Comparison of ENCODE assay signal across 18 cellular contexts in genomic region chr18:72799106-72799505, GRCh38.
DNase-seq lines count a peak whose midpoint lies in the region; TF ChIP-seq lines count a peak whose summit lies in the region.
"Had no signal": no experiment of that assay in that cellular context is flagged by ENCODE, and none has a peak within 500 bp of the region (broad histone marks: within the 10 kb centered on the region; RNA-seq: fewer than 3 reads in every experiment).

No MANE protein-coding gene starts in this region.

- TF ChIP-seq CTCF in brain microvascular endothelial cell (IDR thresholded peaks at IDR 0.05; ENCODE audit: low read depth, low read length, missing control alignments) (no peak), foreskin fibroblast (IDR thresholded peaks at IDR 0.05; ENCODE audit: low read depth, low read length) (no peak)

- no peaks in the 10 kb centered on the region for H3K27me3 ChIP-seq in brain microvascular endothelial cell (replicated peaks)

- H3K36me3 ChIP-seq in brain microvascular endothelial cell (replicated peaks), result no peaks in the 10 kb centered on the region

- DNase-seq in Ammon's horn (ENCODE audit: low spot score) (peak; percentile 46), HT1080 (ENCODE audit: low read depth) (peak; percentile 45), brain microvascular endothelial cell (peak; percentile 6), foreskin fibroblast (peak; percentile 37 to 45), EL (no peak), foreskin melanocyte (no peak), ACHN (no peak)
- DNase-seq: C1 segment of cervical spinal cord; Calu3; CD8-positive, alpha-beta memory T cell; H7; NCI-H1694; NCI-H2081; NCI-H2171 treated with DMSO at 0.1 percent for 48 hours; NCI-H446; NCI-H526; SHP77 had no signal

- in situ Hi-C loops in brain microvascular endothelial cell (cut with HindIII; ENCODE audit: low pct_ligation_motif_present, low sequenced_read_pairs), result no loop called here
- in situ Hi-C loops in ACHN (cut with HindIII; ENCODE audit: low pct_ligation_motif_present, low pct_unique_long_range_greater_than_20kb, low sequenced_read_pairs), result no loop called here

- no peak overlapping the region for H3K27ac ChIP-seq in brain microvascular endothelial cell
- H3K27ac ChIP-seq: HL-60 had no signal

- H3K4me3 ChIP-seq in brain microvascular endothelial cell (ENCODE audit: low read depth, low read length), result no peak overlapping the region
- no peak overlapping the region for H3K4me3 ChIP-seq in foreskin fibroblast (ENCODE audit: low read depth in 1 of 2, low read length in 2 of 2)

Comparison
In these comparisons a context has a peak if more than half of its experiments do, and no peak if none do; other contexts are left out.
1. DNase-seq: peak in Ammon's horn (single experiment), HT1080 (single experiment), brain microvascular endothelial cell (single experiment) and foreskin fibroblast (2 of 2); none in EL (single experiment), foreskin melanocyte (single experiment) and ACHN (single experiment).